In genomic region chr5:83197326-83197725, GRCh38 we compare ENCODE assay signal across 20 cellular contexts.
DNase-seq lines count a peak whose midpoint lies in the region; FAIRE-seq and TF ChIP-seq lines count a peak whose summit lies in the region.
"Had no signal": no experiment of that assay in that cellular context is flagged by ENCODE, and none has a peak within 500 bp of the region (broad histone marks: within the 10 kb centered on the region; RNA-seq: fewer than 3 reads in every experiment).

No MANE protein-coding gene starts in this region.

- no peak overlapping the region for H3K4me3 Mint-ChIP-seq in glutamatergic neuron (ENCODE audit: unreplicated experiment)
- H3K4me3 Mint-ChIP-seq: naive B cell had no signal

- no peak overlapping the region for H3K4me3 ChIP-seq in coronary artery
- H3K4me3 ChIP-seq: tibial artery had no signal

- DNase-seq in GM19239 (ENCODE audit: insufficient read length, low spot score) (no peak), NCI-H1417 treated with DMSO at 0.1 percent for 48 hours (lab: John Stamatoyannopoulos, UW) (peak; percentile 70), NCI-H524 treated with DMSO at 0.1 percent for 48 hours (lab: John Stamatoyannopoulos, UW) (peak; percentile 44), glutamatergic neuron (no peak), coronary artery (ENCODE audit: low spot score) (no peak), OCI-M1 (lab: John Stamatoyannopoulos, UW) (no peak)
- no peak for DNase-seq in activated CD4-positive, CD25-positive, alpha-beta regulatory T cell (lab: John Stamatoyannopoulos, UW)
- DNase-seq: activated CD4-positive, alpha-beta T cell treated with anti-CD3 and anti-CD28 coated beads for 48 hours; hippocampal formation; islet precursor cell; naive B cell; posterior cingulate gyrus; stimulated activated CD4-positive, alpha-beta T cell treated with anti-CD3 and anti-CD28 coated beads, Interleukin-1b, Interleukin-23, amount 100 ng/mL, for 48 hours; stimulated activated naive CD8-positive, alpha-beta T cell treated with anti-CD3 and anti-CD28 coated beads, Interleukin-15, Interleukin-2, amounts not matched to agents 100 U/mL and 50 U/mL, for 24 hours; SW 1271; tibial artery had no signal

- H3K27ac Mint-ChIP-seq in glutamatergic neuron (ENCODE audit: unreplicated experiment) = peak overlapping the region; percentile 84
- H3K27ac Mint-ChIP-seq: activated T-helper 2 cell treated with anti-CD3 and anti-CD28 coated beads, Interferon-gamma antibody, Interleukin-2, Interleukin-4, amounts not matched to agents 10 μg/mL and 5 μg/mL and 100 μg/mL, durations not matched to agents 14 hours and 24 hours and 36 hours had no signal

- TF ChIP-seq CTCF in glutamatergic neuron (IDR thresholded peaks at IDR 0.05; ENCODE audit: partially characterized antibody, unreplicated experiment) (no peak), coronary artery (IDR thresholded peaks at IDR 0.05) (no peak)

- peak; percentile 18 for FAIRE-seq in GM19239 (lab: Jason Lieb, UNC)
- FAIRE-seq: endothelial cell of umbilical vein, TTC549 had no signal

- H3K36me3 Mint-ChIP-seq in glutamatergic neuron (ENCODE audit: unreplicated experiment) = no peaks in the 10 kb centered on the region

- H3K27ac ChIP-seq in coronary artery = no peak overlapping the region
- H3K27ac ChIP-seq: RWPE1, tibial artery had no signal

- H3K4me1 Mint-ChIP-seq in glutamatergic neuron (ENCODE audit: low read depth, unreplicated experiment) = peaks cover 16% of the 10 kb centered on the region
- H3K4me1 Mint-ChIP-seq: naive B cell had no signal

- H3K27me3 Mint-ChIP-seq in glutamatergic neuron (ENCODE audit: unreplicated experiment) = no peaks in the 10 kb centered on the region
- H3K27me3 Mint-ChIP-seq: naive B cell had no signal

- H3K9me3 Mint-ChIP-seq in glutamatergic neuron (ENCODE audit: unreplicated experiment) = no peaks in the 10 kb centered on the region
- H3K9me3 Mint-ChIP-seq: activated T-helper 2 cell treated with anti-CD3 and anti-CD28 coated beads, Interferon-gamma antibody, Interleukin-2, Interleukin-4, amounts not matched to agents 10 μg/mL and 5 μg/mL and 100 μg/mL, durations not matched to agents 14 hours and 24 hours and 36 hours; naive B cell had no signal

Comparison
In these comparisons a context has a peak if more than half of its experiments do, and no peak if none do; other contexts are left out.
1. DNase-seq: peak in NCI-H1417 treated with DMSO at 0.1 percent for 48 hours (single experiment) and NCI-H524 treated with DMSO at 0.1 percent for 48 hours (single experiment); none in GM19239 (single experiment), glutamatergic neuron (single experiment), coronary artery (single experiment), OCI-M1 (single experiment) and activated CD4-positive, CD25-positive, alpha-beta regulatory T cell (0 of 4).